8 cellular contexts compared by ENCODE assay signal in genomic region chr12:389138-390096, GRCh38. TPM values are rescaled to one million over a fixed set of nuclear protein-coding genes. Genes with fewer than 3 reads are reported as not detected.
DNase-seq lines count a peak whose midpoint lies in the region; ATAC-seq, FAIRE-seq and TF ChIP-seq lines count a peak whose summit lies in the region.

Gene KDM5A, minus strand, starts transcription at chr12:389320. Its CDS starts 229 bp downstream, at chr12:389091.

- peak within 1 kb of the TSS; percentile 87 to 99 (median 97) for H3K4me2 ChIP-seq in BLaER1 treated with 17β-estradiol and CSF1 and Interleukin-3, amounts not matched to agents 10 nM and 100 nM

- no peaks in the 10 kb centered on the region for H3K27me3 ChIP-seq in BLaER1 treated with 17β-estradiol and CSF1 and Interleukin-3, amounts not matched to agents 10 nM and 100 nM
- no peaks in the 10 kb centered on the region for H3K27me3 ChIP-seq in mucosa of stomach (ENCODE audit: control insufficient read depth, insufficient read depth, low read length)

- H3K27ac ChIP-seq in BLaER1 treated with 17β-estradiol and CSF1 and Interleukin-3, amounts not matched to agents 10 nM and 100 nM, result peak within 1 kb of the TSS; percentile 89 to 97 (median 94)

- CTCF ChIA-PET in activated CD8-positive, alpha-beta memory T cell treated with anti-CD3 and anti-CD28 coated beads for 36 hours (lab: Charles Lee), result interaction anchor here (0.7 to 1.2 kb wide), 5 partner anchors 11 to 177 kb away, joined by 3 to 7 read pairs (median 3); no protein-coding TSS in a partner anchor

- POLR2A ChIA-PET in activated CD8-positive, alpha-beta memory T cell treated with anti-CD3 and anti-CD28 coated beads for 36 hours (lab: Charles Lee), result interaction anchor here (0.5 to 2.1 kb wide), 7 partner anchors 10 to 601 kb away, joined by 3 to 15 read pairs (median 3); partner anchors contain the start of gene CCDC77

- H3K36me3 ChIP-seq in BLaER1 treated with 17β-estradiol and CSF1 and Interleukin-3, amounts not matched to agents 10 nM and 100 nM, result peaks cover 7 to 23% (median 18%) of the 10 kb centered on the region in 11 experiments; a peak in 21 of 22 replicates
- no peaks in the 10 kb centered on the region for H3K36me3 ChIP-seq in mucosa of stomach (ENCODE audit: control insufficient read depth, insufficient read depth, low read length)

- H3K4me3 ChIP-seq in BLaER1 treated with 17β-estradiol and CSF1 and Interleukin-3, amounts not matched to agents 10 nM and 100 nM, result peak within 1 kb of the TSS; percentile 76 to 94 (median 88)
- H3K4me3 ChIP-seq in epithelial cell of esophagus (ENCODE audit: low read length) (peak within 1 kb of the TSS; percentile 96), mucosa of stomach (ENCODE audit: low read length) (peak within 1 kb of the TSS; percentile 84)

- TF ChIP-seq CTCF in epithelial cell of esophagus (IDR thresholded peaks at IDR 0.05; ENCODE audit: insufficient read depth, low read depth, low read length, missing control alignments), result no peak

- no peaks in the 10 kb centered on the region for H3K9me3 ChIP-seq in BLaER1 treated with 17β-estradiol and CSF1 and Interleukin-3, amounts not matched to agents 10 nM and 100 nM (replicated peaks in 1 of 11)
- H3K9me3 ChIP-seq in mucosa of stomach (ENCODE audit: control insufficient read depth, low read length), result no peaks in the 10 kb centered on the region

- peak; percentile 93 for FAIRE-seq in HTR-8/SVneo (lab: Jason Lieb, UNC)

- peak within 1 kb of the TSS; percentile 88 to 98 (median 95) for H3K9ac ChIP-seq in BLaER1 treated with 17β-estradiol and CSF1 and Interleukin-3, amounts not matched to agents 10 nM and 100 nM
- peak within 1 kb of the TSS; percentile 98 for H3K9ac ChIP-seq in mucosa of stomach (ENCODE audit: low read length)

- peaks cover 17 to 37% (median 28%) of the 10 kb centered on the region in 10 experiments for H3K4me1 ChIP-seq in BLaER1 treated with 17β-estradiol and CSF1 and Interleukin-3, amounts not matched to agents 10 nM and 100 nM
- H3K4me1 ChIP-seq in mucosa of stomach (ENCODE audit: control insufficient read depth, insufficient read depth, low read length), result no peaks in the 10 kb centered on the region

- peaks cover 26 to 41% (median 39%) of the 10 kb centered on the region in 11 experiments for H4K20me1 ChIP-seq in BLaER1 treated with 17β-estradiol and CSF1 and Interleukin-3, amounts not matched to agents 10 nM and 100 nM

- peak; percentile 94 for DNase-seq in HTR-8/SVneo (ENCODE audit: insufficient read length, low spot score)
- peak; percentile 93 for DNase-seq in epithelial cell of esophagus (ENCODE audit: low read depth)
- DNase-seq in stimulated activated CD8-positive, alpha-beta memory T cell treated with anti-CD3 and anti-CD28 coated beads, Interleukin-7, amount 100 ng/mL, for 1 hour (ENCODE audit: low read depth in 2 of 2), result peak; percentile 74 to 83
- no peak for DNase-seq in NCI-H524 (lab: John Stamatoyannopoulos, UW)

- peak; percentile 69 for ATAC-seq in GM21360 (IDR thresholded peaks at IDR 0.05; ENCODE audit: unreplicated experiment)

RNA-seq across cellular contexts. Expression of gene KDM5A, which starts in this region (rescaled TPM):
- 10 to 100 TPM; 63.8 to 69.9 TPM for total RNA-seq in activated CD8-positive, alpha-beta memory T cell treated with anti-CD3 and anti-CD28 coated beads for 36 hours

Comparison
In these comparisons a context has a peak if more than half of its experiments do, and no peak if none do; other contexts are left out.
1. DNase-seq: peak in HTR-8/SVneo (single experiment), epithelial cell of esophagus (single experiment) and stimulated activated CD8-positive, alpha-beta memory T cell treated with anti-CD3 and anti-CD28 coated beads, Interleukin-7, amount 100 ng/mL, for 1 hour (2 of 2); none in NCI-H524 (0 of 2).
2. Peak in every context shown above with its lines, with median percentiles within 50 percentile points of each other: H3K4me3 ChIP-seq.